Comparison of ENCODE assay signal across 21 cellular contexts in the genomic region with DNA sequence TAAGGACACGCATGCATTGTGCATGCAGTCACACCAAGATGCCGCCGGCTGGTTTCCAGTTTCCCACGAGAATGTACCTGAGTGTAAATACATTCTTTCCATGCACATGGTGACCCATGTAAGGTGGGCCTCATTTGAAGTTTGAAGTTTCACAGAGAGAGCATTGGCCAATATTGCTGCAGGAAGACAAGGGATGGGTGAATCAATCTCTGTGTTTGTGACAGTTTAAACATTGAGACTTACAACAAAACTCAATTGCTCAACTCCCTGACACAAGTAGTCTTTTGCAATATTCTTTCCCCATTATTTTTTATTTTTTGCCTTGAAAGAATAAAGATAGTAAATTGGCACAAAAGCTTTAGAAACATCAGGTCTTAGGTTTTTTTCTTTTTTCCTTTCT. TPM values are rescaled to one million over a fixed set of nuclear protein-coding genes. Genes with fewer than 3 reads are reported as not detected.
"Had no signal": no experiment of that assay in that cellular context is flagged by ENCODE, and none has a peak within 500 bp of the region (broad histone marks: within the 10 kb centered on the region; RNA-seq: fewer than 3 reads in every experiment).

No MANE protein-coding gene starts in this region.

- H3K9me3 Mint-ChIP-seq: activated CD4-positive, alpha-beta T cell treated with anti-CD3 and anti-CD28 coated beads, Interleukin-2, amount 10 ng/mL, durations not matched to agents 7 days and 5 days; brain; central memory CD8-positive, alpha-beta T cell; memory B cell; naive thymus-derived CD8-positive, alpha-beta T cell; stimulated activated naive B cell treated with anti-CD40 and anti-IgM and Interleukin-4, amounts not matched to agents 10 μg/mL and 1 μg/mL and 100 μg/mL, for 72 hours had no signal

- H3K4me3 ChIP-seq: coronary artery, esophagus muscularis mucosa, left ventricle myocardium inferior, thyroid gland, uterus had no signal

- H3K36me3 ChIP-seq: esophagus muscularis mucosa, left ventricle myocardium inferior, thyroid gland, uterus had no signal

- H3K27me3 Mint-ChIP-seq: memory B cell; stimulated activated naive B cell treated with anti-CD40 and anti-IgM and Interleukin-4, amounts not matched to agents 10 μg/mL and 1 μg/mL and 100 μg/mL, for 72 hours had no signal

- H3K27ac Mint-ChIP-seq: activated CD4-positive, alpha-beta T cell treated with anti-CD3 and anti-CD28 coated beads, Interleukin-2, amount 10 ng/mL, durations not matched to agents 7 days and 5 days; activated naive CD8-positive, alpha-beta T cell; brain; memory B cell; naive thymus-derived CD8-positive, alpha-beta T cell; stimulated activated naive B cell treated with anti-CD40 and anti-IgM and Interleukin-4, amounts not matched to agents 10 μg/mL and 1 μg/mL and 100 μg/mL, for 72 hours had no signal

- H3K27me3 ChIP-seq: esophagus muscularis mucosa, thyroid gland, uterus had no signal

- H3K36me3 Mint-ChIP-seq: activated naive CD8-positive, alpha-beta T cell; brain; memory B cell; naive thymus-derived CD8-positive, alpha-beta T cell; stimulated activated naive B cell treated with anti-CD40 and anti-IgM and Interleukin-4, amounts not matched to agents 10 μg/mL and 1 μg/mL and 100 μg/mL, for 72 hours had no signal

- H3K9me3 ChIP-seq: esophagus muscularis mucosa, left ventricle myocardium inferior, thyroid gland, uterus had no signal

- H3K4me1 ChIP-seq: esophagus muscularis mucosa, left ventricle myocardium inferior, thyroid gland, uterus had no signal

- H3K27ac ChIP-seq: coronary artery, esophagus muscularis mucosa, left ventricle myocardium inferior, thyroid gland, uterus had no signal

- H3K4me3 Mint-ChIP-seq: activated CD4-positive, alpha-beta T cell treated with anti-CD3 and anti-CD28 coated beads, Interleukin-2, amount 10 ng/mL, durations not matched to agents 7 days and 5 days; activated naive CD8-positive, alpha-beta T cell; brain; central memory CD8-positive, alpha-beta T cell; memory B cell; naive thymus-derived CD8-positive, alpha-beta T cell; stimulated activated naive B cell treated with anti-CD40 and anti-IgM and Interleukin-4, amounts not matched to agents 10 μg/mL and 1 μg/mL and 100 μg/mL, for 72 hours had no signal

- H3K4me1 Mint-ChIP-seq: activated CD4-positive, alpha-beta T cell treated with anti-CD3 and anti-CD28 coated beads, Interleukin-2, amount 10 ng/mL, durations not matched to agents 7 days and 5 days; brain; central memory CD8-positive, alpha-beta T cell; memory B cell; naive thymus-derived CD8-positive, alpha-beta T cell; stimulated activated naive B cell treated with anti-CD40 and anti-IgM and Interleukin-4, amounts not matched to agents 10 μg/mL and 1 μg/mL and 100 μg/mL, for 72 hours had no signal

- DNase-seq: activated CD4-positive, alpha-beta T cell treated with anti-CD3 and anti-CD28 coated beads, Interleukin-2, amount 10 ng/mL, durations not matched to agents 7 days and 5 days; activated CD8-positive, alpha-beta memory T cell treated with anti-CD3 and anti-CD28 coated beads for 24 hours; activated gamma-delta T cell treated with Interleukin-2 at 50 U/mL for 16 hours; hypothalamus; left ventricle myocardium inferior; naive thymus-derived CD8-positive, alpha-beta T cell; posterior cingulate gyrus; retina; stimulated activated CD4-positive, alpha-beta T cell treated with anti-CD3 and anti-CD28 coated beads, Interleukin-2, amount 100 ng/mL, for 48 hours; stimulated activated naive B cell treated with anti-CD40 and anti-IgM and Interleukin-4, amounts not matched to agents 10 μg/mL and 1 μg/mL and 100 μg/mL, for 72 hours; thyroid gland; uterus had no signal

RNA-seq across cellular contexts. Expression of gene SERPINB2, which starts 5.0 kb away (rescaled TPM):
- total RNA-seq: activated CD4-positive, alpha-beta T cell treated with anti-CD3 and anti-CD28 coated beads, Interleukin-2, amount 10 ng/mL, durations not matched to agents 7 days and 5 days; left ventricle myocardium inferior; mucosa of gallbladder; skeletal muscle tissue had no signal

RNA-seq across cellular contexts. Expression of gene SERPINB10, which starts 15.2 kb away (rescaled TPM):
- total RNA-seq: activated CD4-positive, alpha-beta T cell treated with anti-CD3 and anti-CD28 coated beads, Interleukin-2, amount 10 ng/mL, durations not matched to agents 7 days and 5 days; kidney epithelial cell; left ventricle myocardium inferior; mucosa of gallbladder; naive thymus-derived CD8-positive, alpha-beta T cell; thyroid gland; uterus had no signal

RNA-seq across cellular contexts. Expression of gene HMSD, which starts 56.6 kb away (rescaled TPM):
- total RNA-seq: esophagus muscularis mucosa; kidney epithelial cell; left ventricle myocardium inferior; mucosa of gallbladder; naive thymus-derived CD8-positive, alpha-beta T cell; skeletal muscle tissue had no signal
